ENCODE assay signal across 36 cellular contexts in genomic region chr16:1060416-1061340, GRCh38. TPM values are rescaled to one million over a fixed set of nuclear protein-coding genes. Genes with fewer than 3 reads are reported as not detected.
"Had no signal": no experiment of that assay in that cellular context is flagged by ENCODE, and none has a peak within 500 bp of the region (broad histone marks: within the 10 kb centered on the region; RNA-seq: fewer than 3 reads in every experiment).

No MANE protein-coding gene starts in this region.

- DNase-seq: naive thymus-derived CD8-positive, alpha-beta T cell; nephron progenitor cell; occipital lobe; ovary; posterior cingulate gyrus; psoas muscle; right lobe of liver; sigmoid colon; spleen; stimulated activated CD4-positive, alpha-beta T cell treated with anti-CD3 and anti-CD28 coated beads, Interleukin-12 subunit alpha, Interleukin-12 subunit beta, amount 100 ng/mL, for 4 hours; stimulated activated CD4-positive, alpha-beta T cell treated with anti-CD3 and anti-CD28 coated beads, Interleukin-1b, Interleukin-23, amount 100 ng/mL, for 48 hours; stimulated activated CD4-positive, alpha-beta T cell treated with anti-CD3 and anti-CD28 coated beads, Interleukin-4, amount 100 ng/mL, for 1 hour; stimulated activated CD4-positive, alpha-beta T cell treated with anti-CD3 and anti-CD28 coated beads, Interleukin-4, amount 100 ng/mL, for 4 hours; stimulated activated CD8-positive, alpha-beta memory T cell treated with anti-CD3 and anti-CD28 coated beads, Interleukin-4, amount 100 ng/mL, for 48 hours; stimulated activated naive CD4-positive, alpha-beta T cell; stimulated activated naive CD8-positive, alpha-beta T cell treated with anti-CD3 and anti-CD28 coated beads, Interleukin-15, amount 100 ng/mL, for 72 hours; stimulated activated naive CD8-positive, alpha-beta T cell treated with anti-CD3 and anti-CD28 coated beads, Interleukin-15, Interleukin-2, amounts not matched to agents 100 U/mL and 50 U/mL, for 24 hours; substantia nigra; testis; tibial artery; transverse colon; upper lobe of right lung; uterus had no signal

- H3K4me1 ChIP-seq: parathyroid adenoma, psoas muscle, right lobe of liver, spleen, suprapubic skin, testis, transverse colon, upper lobe of right lung, uterus had no signal

- H3K4me2 ChIP-seq: smooth muscle cell had no signal

- ATAC-seq: naive thymus-derived CD8-positive, alpha-beta T cell; natural killer cell treated with Interleukin-12 subunit alpha and Interleukin-12 subunit beta and Interleukin-15 and Interleukin-18, amount 100 ng/mL, for 72 hours; psoas muscle; right cardiac atrium; right lobe of liver; stimulated activated memory B cell treated with anti-CD40 and anti-IgM and Interleukin-4, amounts not matched to agents 10 μg/mL and 1 μg/mL and 100 μg/mL, for 72 hours; stimulated activated naive CD8-positive, alpha-beta T cell treated with anti-CD3 and anti-CD28 coated beads, Interleukin-15, amount 100 ng/mL, for 72 hours; stimulated activated naive CD8-positive, alpha-beta T cell treated with anti-CD3 and anti-CD28 coated beads, Interleukin-15, Interleukin-2, amounts not matched to agents 100 U/mL and 50 U/mL, for 24 hours; upper lobe of right lung had no signal

- H3K27me3 ChIP-seq: ovary, right lobe of liver, testis, uterus had no signal

- H3K9ac ChIP-seq: parathyroid adenoma had no signal

- H3K27ac ChIP-seq: ovary, parathyroid adenoma, psoas muscle, right lobe of liver, sigmoid colon, skin epidermis, spleen, suprapubic skin, testis, tibial artery, transverse colon, upper lobe of right lung, uterus had no signal

- H3K36me3 ChIP-seq: ovary, right lobe of liver, sigmoid colon, spleen, suprapubic skin, tibial artery, transverse colon, upper lobe of right lung, uterus had no signal

- H3K4me3 ChIP-seq: ovary, psoas muscle, right lobe of liver, sigmoid colon, skin epidermis, smooth muscle cell, spleen, suprapubic skin, testis, tibial artery, transverse colon, upper lobe of right lung, uterus had no signal

- H3K9me3 ChIP-seq: ovary, psoas muscle, right lobe of liver, sigmoid colon, testis, transverse colon, upper lobe of right lung had no signal

- H2AFZ ChIP-seq: parathyroid adenoma had no signal

RNA-seq across cellular contexts. Expression of gene SSTR5, which starts 11.9 kb away (rescaled TPM):
- total RNA-seq: naive thymus-derived CD8-positive, alpha-beta T cell; natural killer cell treated with Interleukin-12 subunit alpha and Interleukin-12 subunit beta and Interleukin-15 and Interleukin-18, amount 100 ng/mL, for 72 hours; neural crest cell; osteoblast; ovary; right lobe of liver; sigmoid colon; smooth muscle cell; spleen; transverse colon; upper lobe of right lung; uterus had no signal
- polyA plus RNA-seq: naive thymus-derived CD8-positive, alpha-beta T cell; ovary; smooth muscle cell; spleen; thymus had no signal

RNA-seq across cellular contexts. Expression of gene C1QTNF8, which starts 35.4 kb away (rescaled TPM):
- total RNA-seq: naive thymus-derived CD8-positive, alpha-beta T cell; natural killer cell treated with Interleukin-12 subunit alpha and Interleukin-12 subunit beta and Interleukin-15 and Interleukin-18, amount 100 ng/mL, for 72 hours; occipital lobe; osteoblast; progenitor cell of endocrine pancreas; psoas muscle; renal cortical epithelial cell; right lobe of liver; sigmoid colon; smooth muscle cell; spleen; suprapubic skin; transverse colon; upper lobe of right lung; urinary bladder; uterus had no signal
- polyA plus RNA-seq: naive thymus-derived CD8-positive, alpha-beta T cell; ovary; psoas muscle; sigmoid colon; smooth muscle cell; spleen; urinary bladder had no signal
